ENCODE assay signal across 1 cellular context in the genomic region with DNA sequence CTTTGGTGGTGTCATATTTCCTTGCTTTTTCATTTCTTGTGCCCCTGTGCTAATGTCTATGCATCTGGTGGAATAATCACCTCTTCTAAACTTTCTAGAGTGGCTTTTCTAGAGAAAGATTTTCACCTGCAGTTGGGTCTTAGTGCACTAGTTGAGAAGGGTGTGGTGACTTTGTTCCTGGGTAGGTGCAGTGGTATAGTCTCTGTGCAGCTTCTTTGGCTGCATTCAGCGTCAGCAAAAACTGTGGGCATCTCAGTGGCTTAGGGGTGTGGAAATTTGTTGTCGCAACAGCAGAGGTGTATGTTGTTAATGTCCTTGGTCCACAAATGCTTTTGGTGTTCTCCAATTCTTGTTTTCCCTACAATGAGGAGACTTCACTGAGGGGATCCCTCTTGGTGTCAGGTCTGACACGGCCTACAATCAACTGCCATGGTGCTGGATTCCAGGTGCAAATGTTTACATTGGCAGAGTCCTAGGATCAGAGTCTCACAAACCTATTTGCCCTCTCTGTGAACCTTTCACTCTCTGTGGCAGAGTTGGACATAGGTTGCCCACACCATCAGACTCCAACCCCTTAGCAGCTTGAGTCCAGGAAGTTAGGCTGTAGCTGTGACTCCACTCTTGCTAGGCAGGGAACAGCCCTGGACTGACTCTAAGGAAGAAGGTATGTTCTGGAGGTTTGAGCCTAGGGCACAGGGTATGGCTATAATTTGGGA.
TF ChIP-seq lines count a peak whose summit lies in the region.

No MANE protein-coding gene starts in this region.

TF ChIP-seq in HepG2, 621 proteins besides CTCF, POLR2A, EP300 and RAD21 (continued from another document and continues in another):
- TF ChIP-seq, protein P1, sequence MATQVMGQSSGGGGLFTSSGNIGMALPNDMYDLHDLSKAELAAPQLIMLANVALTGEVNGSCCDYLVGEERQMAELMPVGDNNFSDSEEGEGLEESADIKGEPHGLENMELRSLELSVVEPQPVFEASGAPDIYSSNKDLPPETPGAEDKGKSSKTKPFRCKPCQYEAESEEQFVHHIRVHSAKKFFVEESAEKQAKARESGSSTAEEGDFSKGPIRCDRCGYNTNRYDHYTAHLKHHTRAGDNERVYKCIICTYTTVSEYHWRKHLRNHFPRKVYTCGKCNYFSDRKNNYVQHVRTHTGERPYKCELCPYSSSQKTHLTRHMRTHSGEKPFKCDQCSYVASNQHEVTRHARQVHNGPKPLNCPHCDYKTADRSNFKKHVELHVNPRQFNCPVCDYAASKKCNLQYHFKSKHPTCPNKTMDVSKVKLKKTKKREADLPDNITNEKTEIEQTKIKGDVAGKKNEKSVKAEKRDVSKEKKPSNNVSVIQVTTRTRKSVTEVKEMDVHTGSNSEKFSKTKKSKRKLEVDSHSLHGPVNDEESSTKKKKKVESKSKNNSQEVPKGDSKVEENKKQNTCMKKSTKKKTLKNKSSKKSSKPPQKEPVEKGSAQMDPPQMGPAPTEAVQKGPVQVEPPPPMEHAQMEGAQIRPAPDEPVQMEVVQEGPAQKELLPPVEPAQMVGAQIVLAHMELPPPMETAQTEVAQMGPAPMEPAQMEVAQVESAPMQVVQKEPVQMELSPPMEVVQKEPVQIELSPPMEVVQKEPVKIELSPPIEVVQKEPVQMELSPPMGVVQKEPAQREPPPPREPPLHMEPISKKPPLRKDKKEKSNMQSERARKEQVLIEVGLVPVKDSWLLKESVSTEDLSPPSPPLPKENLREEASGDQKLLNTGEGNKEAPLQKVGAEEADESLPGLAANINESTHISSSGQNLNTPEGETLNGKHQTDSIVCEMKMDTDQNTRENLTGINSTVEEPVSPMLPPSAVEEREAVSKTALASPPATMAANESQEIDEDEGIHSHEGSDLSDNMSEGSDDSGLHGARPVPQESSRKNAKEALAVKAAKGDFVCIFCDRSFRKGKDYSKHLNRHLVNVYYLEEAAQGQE (IDR thresholded peaks at IDR 0.05; ENCODE audit: borderline replicate concordance in 1 of 2, low read depth in 1 of 2, low read length in 2 of 2) = no peak
- TF ChIP-seq ZNF772 (CRISPR knock-in tag; IDR thresholded peaks at IDR 0.05) (0 out of 2 replicates have a peak, but pooled peaks have one; percentile 51), KLF11 (CRISPR knock-in tag; IDR thresholded peaks at IDR 0.05) (no peak), SP2 (CRISPR knock-in tag; IDR thresholded peaks at IDR 0.05) (no peak), PAF1 (CRISPR knock-in tag; IDR thresholded peaks at IDR 0.05) (no peak), SOX13 (IDR thresholded peaks at IDR 0.05) (no peak), SOX13 (CRISPR knock-in tag; conservative IDR thresholded peaks at IDR 0.05 in 1 of 2, IDR thresholded peaks at IDR 0.05 in 1 of 2) (peak in 1 of 2 experiments; percentile 45; a peak in 1 of 4 replicates), ZNF547 (CRISPR knock-in tag; IDR thresholded peaks at IDR 0.05) (no peak), ZNF331 (CRISPR knock-in tag; IDR thresholded peaks at IDR 0.05) (0 out of 2 replicates have a peak, but pooled peaks have one; percentile 40), SOX6 (IDR thresholded peaks at IDR 0.05) (no peak), SOX6 (CRISPR knock-in tag; IDR thresholded peaks at IDR 0.05) (peak; percentile 42), KDM2A (CRISPR knock-in tag; IDR thresholded peaks at IDR 0.05; ENCODE audit: borderline replicate concordance, low read depth) (no peak), RBFOX2 (IDR thresholded peaks at IDR 0.05; ENCODE audit: low read depth, low read length) (no peak), BCL6 (CRISPR knock-in tag; IDR thresholded peaks at IDR 0.05) (peak; percentile 44), FOXO1 (CRISPR knock-in tag; IDR thresholded peaks at IDR 0.05) (peak; percentile 48; the same call in 1 of the 2 replicates), ZNF121 (CRISPR knock-in tag; IDR thresholded peaks at IDR 0.05) (no peak), ZNF235 (CRISPR knock-in tag; IDR thresholded peaks at IDR 0.05; ENCODE audit: borderline replicate concordance) (no peak), TOPORS (CRISPR knock-in tag; IDR thresholded peaks at IDR 0.05) (no peak), ZNF326 (CRISPR knock-in tag; IDR thresholded peaks at IDR 0.05; ENCODE audit: borderline replicate concordance) (no peak), ZNF143 (CRISPR knock-in tag; IDR thresholded peaks at IDR 0.05) (no peak), ZNF775 (CRISPR knock-in tag; IDR thresholded peaks at IDR 0.05; ENCODE audit: borderline replicate concordance) (no peak), SP140L (CRISPR knock-in tag; IDR thresholded peaks at IDR 0.05; ENCODE audit: borderline replicate concordance) (no peak), TBX2 (CRISPR knock-in tag; IDR thresholded peaks at IDR 0.05; ENCODE audit: borderline replicate concordance) (peak; percentile 82), MEIS2 (CRISPR knock-in tag; IDR thresholded peaks at IDR 0.05) (no peak), ZFYVE20 (CRISPR knock-in tag; IDR thresholded peaks at IDR 0.05; ENCODE audit: borderline replicate concordance, low read depth) (no peak), ZNF564 (CRISPR knock-in tag; IDR thresholded peaks at IDR 0.05) (no peak), NFRKB (IDR thresholded peaks at IDR 0.05) (no peak), GATAD1 (CRISPR knock-in tag; IDR thresholded peaks at IDR 0.05) (no peak), ZBTB3 (CRISPR knock-in tag; IDR thresholded peaks at IDR 0.05; ENCODE audit: borderline replicate concordance, low read depth) (no peak), PITX1 (CRISPR knock-in tag; IDR thresholded peaks at IDR 0.05) (no peak), ELF4 (CRISPR knock-in tag; IDR thresholded peaks at IDR 0.05; ENCODE audit: borderline replicate concordance) (peak; percentile 66; the same call in 1 of the 2 replicates), NONO (IDR thresholded peaks at IDR 0.05) (no peak), NONO (CRISPR knock-in tag; conservative IDR thresholded peaks at IDR 0.05) (no peak), ZNF207 (IDR thresholded peaks at IDR 0.05; ENCODE audit: borderline replicate concordance) (no peak), GATAD2A (CRISPR knock-in tag; IDR thresholded peaks at IDR 0.05) (peak; percentile 56), CHD2 (IDR thresholded peaks at IDR 0.05; ENCODE audit: low read depth, low read length) (no peak), ZNF350 (CRISPR knock-in tag; IDR thresholded peaks at IDR 0.05; ENCODE audit: borderline replicate concordance, low read depth) (no peak), ZBTB21 (CRISPR knock-in tag; IDR thresholded peaks at IDR 0.05) (no peak), HNF4A (CRISPR knock-in tag; IDR thresholded peaks at IDR 0.05) (peak; percentile 82), MTF2 (CRISPR knock-in tag; IDR thresholded peaks at IDR 0.05; ENCODE audit: borderline replicate concordance) (no peak), RFX3 (CRISPR knock-in tag; IDR thresholded peaks at IDR 0.05) (no peak), RAD51 (IDR thresholded peaks at IDR 0.05; ENCODE audit: borderline replicate concordance) (no peak), PLRG1 (conservative IDR thresholded peaks at IDR 0.05) (no peak), NR2C2 (CRISPR knock-in tag; IDR thresholded peaks at IDR 0.05; ENCODE audit: borderline replicate concordance) (no peak), CREB1 (IDR thresholded peaks at IDR 0.05) (no peak), CREB1 (CRISPR knock-in tag; IDR thresholded peaks at IDR 0.05) (0 out of 2 replicates have a peak, but pooled peaks have one; percentile 19)
- TF ChIP-seq, protein P2, sequence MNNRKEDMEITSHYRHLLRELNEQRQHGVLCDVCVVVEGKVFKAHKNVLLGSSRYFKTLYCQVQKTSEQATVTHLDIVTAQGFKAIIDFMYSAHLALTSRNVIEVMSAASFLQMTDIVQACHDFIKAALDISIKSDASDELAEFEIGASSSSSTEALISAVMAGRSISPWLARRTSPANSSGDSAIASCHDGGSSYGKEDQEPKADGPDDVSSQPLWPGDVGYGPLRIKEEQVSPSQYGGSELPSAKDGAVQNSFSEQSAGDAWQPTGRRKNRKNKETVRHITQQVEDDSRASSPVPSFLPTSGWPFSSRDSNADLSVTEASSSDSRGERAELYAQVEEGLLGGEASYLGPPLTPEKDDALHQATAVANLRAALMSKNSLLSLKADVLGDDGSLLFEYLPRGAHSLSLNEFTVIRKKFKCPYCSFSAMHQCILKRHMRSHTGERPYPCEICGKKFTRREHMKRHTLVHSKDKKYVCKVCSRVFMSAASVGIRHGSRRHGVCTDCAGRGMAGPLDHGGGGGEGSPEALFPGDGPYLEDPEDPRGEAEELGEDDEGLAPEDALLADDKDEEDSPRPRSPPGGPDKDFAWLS (CRISPR knock-in tag; IDR thresholded peaks at IDR 0.05; ENCODE audit: borderline replicate concordance) = no peak
- TF ChIP-seq, protein P3, sequence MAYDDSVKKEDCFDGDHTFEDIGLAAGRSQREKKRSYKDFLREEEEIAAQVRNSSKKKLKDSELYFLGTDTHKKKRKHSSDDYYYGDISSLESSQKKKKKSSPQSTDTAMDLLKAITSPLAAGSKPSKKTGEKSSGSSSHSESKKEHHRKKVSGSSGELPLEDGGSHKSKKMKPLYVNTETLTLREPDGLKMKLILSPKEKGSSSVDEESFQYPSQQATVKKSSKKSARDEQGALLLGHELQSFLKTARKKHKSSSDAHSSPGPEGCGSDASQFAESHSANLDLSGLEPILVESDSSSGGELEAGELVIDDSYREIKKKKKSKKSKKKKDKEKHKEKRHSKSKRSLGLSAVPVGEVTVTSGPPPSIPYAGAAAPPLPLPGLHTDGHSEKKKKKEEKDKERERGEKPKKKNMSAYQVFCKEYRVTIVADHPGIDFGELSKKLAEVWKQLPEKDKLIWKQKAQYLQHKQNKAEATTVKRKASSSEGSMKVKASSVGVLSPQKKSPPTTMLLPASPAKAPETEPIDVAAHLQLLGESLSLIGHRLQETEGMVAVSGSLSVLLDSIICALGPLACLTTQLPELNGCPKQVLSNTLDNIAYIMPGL (CRISPR knock-in tag; IDR thresholded peaks at IDR 0.05; ENCODE audit: borderline replicate concordance in 1 of 2, low read depth in 1 of 2) = no peak
- TF ChIP-seq, protein P4, sequence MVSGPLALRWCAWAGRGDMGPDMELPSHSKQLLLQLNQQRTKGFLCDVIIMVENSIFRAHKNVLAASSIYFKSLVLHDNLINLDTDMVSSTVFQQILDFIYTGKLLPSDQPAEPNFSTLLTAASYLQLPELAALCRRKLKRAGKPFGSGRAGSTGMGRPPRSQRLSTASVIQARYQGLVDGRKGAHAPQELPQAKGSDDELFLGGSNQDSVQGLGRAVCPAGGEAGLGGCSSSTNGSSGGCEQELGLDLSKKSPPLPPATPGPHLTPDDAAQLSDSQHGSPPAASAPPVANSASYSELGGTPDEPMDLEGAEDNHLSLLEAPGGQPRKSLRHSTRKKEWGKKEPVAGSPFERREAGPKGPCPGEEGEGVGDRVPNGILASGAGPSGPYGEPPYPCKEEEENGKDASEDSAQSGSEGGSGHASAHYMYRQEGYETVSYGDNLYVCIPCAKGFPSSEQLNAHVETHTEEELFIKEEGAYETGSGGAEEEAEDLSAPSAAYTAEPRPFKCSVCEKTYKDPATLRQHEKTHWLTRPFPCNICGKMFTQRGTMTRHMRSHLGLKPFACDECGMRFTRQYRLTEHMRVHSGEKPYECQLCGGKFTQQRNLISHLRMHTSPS (CRISPR knock-in tag; IDR thresholded peaks at IDR 0.05; ENCODE audit: low read depth) = peak; percentile 87; the same call in 1 of the 2 replicates
- TF ChIP-seq, protein P5, sequence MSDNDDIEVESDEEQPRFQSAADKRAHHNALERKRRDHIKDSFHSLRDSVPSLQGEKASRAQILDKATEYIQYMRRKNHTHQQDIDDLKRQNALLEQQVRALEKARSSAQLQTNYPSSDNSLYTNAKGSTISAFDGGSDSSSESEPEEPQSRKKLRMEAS (IDR thresholded peaks at IDR 0.05) = 0 out of 2 replicates have a peak, but pooled peaks have one; percentile 12
- TF ChIP-seq, protein P6, sequence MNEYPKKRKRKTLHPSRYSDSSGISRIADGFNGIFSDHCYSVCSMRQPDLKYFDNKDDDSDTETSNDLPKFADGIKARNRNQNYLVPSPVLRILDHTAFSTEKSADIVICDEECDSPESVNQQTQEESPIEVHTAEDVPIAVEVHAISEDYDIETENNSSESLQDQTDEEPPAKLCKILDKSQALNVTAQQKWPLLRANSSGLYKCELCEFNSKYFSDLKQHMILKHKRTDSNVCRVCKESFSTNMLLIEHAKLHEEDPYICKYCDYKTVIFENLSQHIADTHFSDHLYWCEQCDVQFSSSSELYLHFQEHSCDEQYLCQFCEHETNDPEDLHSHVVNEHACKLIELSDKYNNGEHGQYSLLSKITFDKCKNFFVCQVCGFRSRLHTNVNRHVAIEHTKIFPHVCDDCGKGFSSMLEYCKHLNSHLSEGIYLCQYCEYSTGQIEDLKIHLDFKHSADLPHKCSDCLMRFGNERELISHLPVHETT (CRISPR knock-in tag; conservative IDR thresholded peaks at IDR 0.05) = no peak
- TF ChIP-seq, protein P7, sequence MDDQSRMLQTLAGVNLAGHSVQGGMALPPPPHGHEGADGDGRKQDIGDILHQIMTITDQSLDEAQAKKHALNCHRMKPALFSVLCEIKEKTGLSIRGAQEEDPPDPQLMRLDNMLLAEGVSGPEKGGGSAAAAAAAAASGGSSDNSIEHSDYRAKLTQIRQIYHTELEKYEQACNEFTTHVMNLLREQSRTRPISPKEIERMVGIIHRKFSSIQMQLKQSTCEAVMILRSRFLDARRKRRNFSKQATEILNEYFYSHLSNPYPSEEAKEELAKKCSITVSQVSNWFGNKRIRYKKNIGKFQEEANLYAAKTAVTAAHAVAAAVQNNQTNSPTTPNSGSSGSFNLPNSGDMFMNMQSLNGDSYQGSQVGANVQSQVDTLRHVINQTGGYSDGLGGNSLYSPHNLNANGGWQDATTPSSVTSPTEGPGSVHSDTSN (CRISPR knock-in tag; IDR thresholded peaks at IDR 0.05; ENCODE audit: borderline replicate concordance) = no peak
- TF ChIP-seq, protein P8, sequence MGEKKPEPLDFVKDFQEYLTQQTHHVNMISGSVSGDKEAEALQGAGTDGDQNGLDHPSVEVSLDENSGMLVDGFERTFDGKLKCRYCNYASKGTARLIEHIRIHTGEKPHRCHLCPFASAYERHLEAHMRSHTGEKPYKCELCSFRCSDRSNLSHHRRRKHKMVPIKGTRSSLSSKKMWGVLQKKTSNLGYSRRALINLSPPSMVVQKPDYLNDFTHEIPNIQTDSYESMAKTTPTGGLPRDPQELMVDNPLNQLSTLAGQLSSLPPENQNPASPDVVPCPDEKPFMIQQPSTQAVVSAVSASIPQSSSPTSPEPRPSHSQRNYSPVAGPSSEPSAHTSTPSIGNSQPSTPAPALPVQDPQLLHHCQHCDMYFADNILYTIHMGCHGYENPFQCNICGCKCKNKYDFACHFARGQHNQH (CRISPR knock-in tag; IDR thresholded peaks at IDR 0.05) = peak; percentile 49; the same call in 1 of the 2 replicates
- TF ChIP-seq, protein P9, sequence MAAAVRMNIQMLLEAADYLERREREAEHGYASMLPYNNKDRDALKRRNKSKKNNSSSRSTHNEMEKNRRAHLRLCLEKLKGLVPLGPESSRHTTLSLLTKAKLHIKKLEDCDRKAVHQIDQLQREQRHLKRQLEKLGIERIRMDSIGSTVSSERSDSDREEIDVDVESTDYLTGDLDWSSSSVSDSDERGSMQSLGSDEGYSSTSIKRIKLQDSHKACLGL (CRISPR knock-in tag; IDR thresholded peaks at IDR 0.05) = no peak
- TF ChIP-seq, protein P10, sequence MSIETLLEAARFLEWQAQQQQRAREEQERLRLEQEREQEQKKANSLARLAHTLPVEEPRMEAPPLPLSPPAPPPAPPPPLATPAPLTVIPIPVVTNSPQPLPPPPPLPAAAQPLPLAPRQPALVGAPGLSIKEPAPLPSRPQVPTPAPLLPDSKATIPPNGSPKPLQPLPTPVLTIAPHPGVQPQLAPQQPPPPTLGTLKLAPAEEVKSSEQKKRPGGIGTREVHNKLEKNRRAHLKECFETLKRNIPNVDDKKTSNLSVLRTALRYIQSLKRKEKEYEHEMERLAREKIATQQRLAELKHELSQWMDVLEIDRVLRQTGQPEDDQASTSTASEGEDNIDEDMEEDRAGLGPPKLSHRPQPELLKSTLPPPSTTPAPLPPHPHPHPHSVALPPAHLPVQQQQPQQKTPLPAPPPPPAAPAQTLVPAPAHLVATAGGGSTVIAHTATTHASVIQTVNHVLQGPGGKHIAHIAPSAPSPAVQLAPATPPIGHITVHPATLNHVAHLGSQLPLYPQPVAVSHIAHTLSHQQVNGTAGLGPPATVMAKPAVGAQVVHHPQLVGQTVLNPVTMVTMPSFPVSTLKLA (IDR thresholded peaks at IDR 0.05) = no peak
